In the genomic region with DNA sequence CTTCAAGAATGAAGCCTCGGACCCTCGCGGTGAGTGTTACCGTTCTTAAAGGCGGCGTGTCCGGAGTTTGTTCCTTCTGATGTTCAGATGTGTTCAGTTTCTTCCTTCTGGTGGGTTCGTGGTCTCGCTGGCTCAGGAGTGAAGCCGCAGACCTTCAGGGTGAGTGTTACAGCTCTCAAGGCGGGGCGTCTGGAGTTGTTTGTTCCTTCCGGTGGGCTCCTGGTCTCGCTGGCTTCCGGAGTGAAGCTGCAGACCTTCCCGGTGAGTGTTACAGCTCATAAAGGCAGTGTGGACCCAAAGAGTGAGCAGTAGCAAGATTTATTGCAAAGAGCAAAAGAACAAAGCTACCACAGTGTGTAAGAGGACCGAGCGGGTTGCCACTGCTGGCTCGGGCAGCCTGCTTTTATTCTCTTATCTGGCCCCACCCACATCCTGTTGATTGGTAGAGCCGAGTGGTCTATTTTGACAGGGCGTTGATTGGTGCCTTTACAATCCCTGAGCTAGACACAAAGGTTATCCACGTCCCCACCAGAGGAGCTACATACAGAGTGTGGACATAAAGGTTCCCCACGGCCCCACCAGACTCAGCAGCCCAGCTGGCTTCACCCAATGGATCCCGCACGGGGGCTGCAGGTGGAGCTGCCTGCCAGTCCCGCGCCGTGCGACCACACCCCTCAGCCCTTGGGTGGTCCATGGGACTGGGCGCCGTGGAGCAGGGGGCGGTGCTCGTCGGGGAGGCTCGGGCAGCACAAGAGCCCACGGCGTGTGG, we compare ENCODE assay signal across 8 cellular contexts.
DNase-seq lines count a peak whose midpoint lies in the region; ATAC-seq lines count a peak whose summit lies in the region.
"Not testable (repeated sequence)": the region's sequence is repeated elsewhere in the genome, so short reads cannot be mapped to it uniquely, and the experiment has no call there.

No MANE protein-coding gene starts in this region.

- H3K27ac ChIP-seq in thymus (ENCODE audit: low read depth): peak overlapping the region; percentile 52

- H3K4me1 Mint-ChIP-seq in T-helper 2 cell treated with Interferon-gamma antibody and Interleukin-4, amounts not matched to agents 5 μg/mL and 100 μg/mL, for 36 hours (ENCODE audit: low read depth); activated CD8-positive, alpha-beta memory T cell treated with anti-CD3 and anti-CD28 coated beads, Interleukin-2, amount 10 ng/mL, durations not matched to agents 7 days and 5 days; activated naive CD8-positive, alpha-beta T cell treated with anti-CD3 and anti-CD28 coated beads for 36 hours; memory B cell: not testable (repeated sequence)

- WGBS in thymus: 84% methylated on average over 37 of the region's 37 CpGs

- ATAC-seq in activated CD8-positive, alpha-beta memory T cell treated with anti-CD3 and anti-CD28 coated beads, Interleukin-2, amount 10 ng/mL, durations not matched to agents 7 days and 5 days; memory B cell (ENCODE audit: low read depth): not testable (repeated sequence)

- not testable (repeated sequence) for H3K9me3 ChIP-seq in thymus (ENCODE audit: control insufficient read depth)

- H3K4me1 ChIP-seq in thymus (ENCODE audit: control insufficient read depth, insufficient read depth, low read length): not testable (repeated sequence)

- not testable (repeated sequence) for H3K36me3 Mint-ChIP-seq in T-helper 2 cell treated with Interferon-gamma antibody and Interleukin-4, amounts not matched to agents 5 μg/mL and 100 μg/mL, for 36 hours (ENCODE audit: low read depth); activated CD8-positive, alpha-beta memory T cell treated with anti-CD3 and anti-CD28 coated beads, Interleukin-2, amount 10 ng/mL, durations not matched to agents 7 days and 5 days; activated naive CD8-positive, alpha-beta T cell treated with anti-CD3 and anti-CD28 coated beads for 36 hours; memory B cell

- H3K27me3 Mint-ChIP-seq in T-helper 2 cell treated with Interferon-gamma antibody and Interleukin-4, amounts not matched to agents 5 μg/mL and 100 μg/mL, for 36 hours (ENCODE audit: low read depth); activated CD8-positive, alpha-beta memory T cell treated with anti-CD3 and anti-CD28 coated beads, Interleukin-2, amount 10 ng/mL, durations not matched to agents 7 days and 5 days; activated naive CD8-positive, alpha-beta T cell treated with anti-CD3 and anti-CD28 coated beads for 36 hours; memory B cell: not testable (repeated sequence)

- peak; percentile 52 for DNase-seq in DMS53 (lab: John Stamatoyannopoulos, UW)
- not testable (repeated sequence) for DNase-seq in H7; T-helper 2 cell treated with Interferon-gamma antibody and Interleukin-4, amounts not matched to agents 5 μg/mL and 100 μg/mL, for 36 hours (ENCODE audit: low spot score); activated CD8-positive, alpha-beta memory T cell treated with anti-CD3 and anti-CD28 coated beads, Interleukin-2, amount 10 ng/mL, durations not matched to agents 7 days and 5 days; activated naive CD8-positive, alpha-beta T cell treated with anti-CD3 and anti-CD28 coated beads for 36 hours; memory B cell (ENCODE audit: low spot score in 2 of 2)
- peak in 2 of 3 experiments; percentile 87 to 88 for DNase-seq in NCI-H1417 (lab: John Stamatoyannopoulos, UW)

- CTCF ChIA-PET in activated CD8-positive, alpha-beta memory T cell treated with anti-CD3 and anti-CD28 coated beads, Interleukin-2, amount 10 ng/mL, durations not matched to agents 7 days and 5 days (lab: Charles Lee): not testable (repeated sequence)

- peak overlapping the region; percentile 17; the same call in 1 of the 2 replicates for H3K4me3 ChIP-seq in H7 (ENCODE audit: insufficient read depth, low read depth, low read length)
- H3K4me3 ChIP-seq in thymus (ENCODE audit: low read length): peak overlapping the region; percentile 25

- H3K27ac Mint-ChIP-seq in T-helper 2 cell treated with Interferon-gamma antibody and Interleukin-4, amounts not matched to agents 5 μg/mL and 100 μg/mL, for 36 hours: peak overlapping the region; percentile 46
- peak overlapping the region; percentile 67 for H3K27ac Mint-ChIP-seq in activated CD8-positive, alpha-beta memory T cell treated with anti-CD3 and anti-CD28 coated beads, Interleukin-2, amount 10 ng/mL, durations not matched to agents 7 days and 5 days
- H3K27ac Mint-ChIP-seq in activated naive CD8-positive, alpha-beta T cell treated with anti-CD3 and anti-CD28 coated beads for 36 hours: peak overlapping the region; percentile 19
- not testable (repeated sequence) for H3K27ac Mint-ChIP-seq in memory B cell

- not testable (repeated sequence) for H3K27me3 ChIP-seq in H7 (ENCODE audit: control insufficient read depth, insufficient read depth, low read length); thymus (ENCODE audit: control insufficient read depth, insufficient read depth)

- H3K4me3 Mint-ChIP-seq in T-helper 2 cell treated with Interferon-gamma antibody and Interleukin-4, amounts not matched to agents 5 μg/mL and 100 μg/mL, for 36 hours: peak overlapping the region; percentile 42
- peak overlapping the region; percentile 21 for H3K4me3 Mint-ChIP-seq in activated CD8-positive, alpha-beta memory T cell treated with anti-CD3 and anti-CD28 coated beads, Interleukin-2, amount 10 ng/mL, durations not matched to agents 7 days and 5 days
- H3K4me3 Mint-ChIP-seq in activated naive CD8-positive, alpha-beta T cell treated with anti-CD3 and anti-CD28 coated beads for 36 hours: peak overlapping the region; percentile 53
- peak overlapping the region; percentile 52 for H3K4me3 Mint-ChIP-seq in memory B cell

- peaks cover 24% of the 10 kb centered on the region for H3K9me3 Mint-ChIP-seq in T-helper 2 cell treated with Interferon-gamma antibody and Interleukin-4, amounts not matched to agents 5 μg/mL and 100 μg/mL, for 36 hours
- peaks cover 14% of the 10 kb centered on the region for H3K9me3 Mint-ChIP-seq in activated CD8-positive, alpha-beta memory T cell treated with anti-CD3 and anti-CD28 coated beads, Interleukin-2, amount 10 ng/mL, durations not matched to agents 7 days and 5 days (ENCODE audit: low read depth)
- peaks cover 18% of the 10 kb centered on the region for H3K9me3 Mint-ChIP-seq in activated naive CD8-positive, alpha-beta T cell treated with anti-CD3 and anti-CD28 coated beads for 36 hours
- peaks cover 17% of the 10 kb centered on the region for H3K9me3 Mint-ChIP-seq in memory B cell

- not testable (repeated sequence) for H3K36me3 ChIP-seq in H7 (replicated peaks; ENCODE audit: control insufficient read depth, insufficient read depth, low read length); thymus (ENCODE audit: control insufficient read depth, insufficient read depth)
